In genomic region chr19:5240011-5240410, GRCh38 we compare ENCODE assay signal across 16 cellular contexts.
DNase-seq lines count a peak whose midpoint lies in the region; ATAC-seq and TF ChIP-seq lines count a peak whose summit lies in the region.
"Had no signal": no experiment of that assay in that cellular context is flagged by ENCODE, and none has a peak within 500 bp of the region (broad histone marks: within the 10 kb centered on the region; RNA-seq: fewer than 3 reads in every experiment).

No MANE protein-coding gene starts in this region.

- peaks cover 18% of the 10 kb centered on the region for H3K36me3 Mint-ChIP-seq in WTC11
- H3K36me3 Mint-ChIP-seq in endothelial cell (ENCODE audit: low read depth, unreplicated experiment), result peaks cover 10% of the 10 kb centered on the region
- H3K36me3 Mint-ChIP-seq in neural crest cell (ENCODE audit: low read depth), result peaks cover 26% of the 10 kb centered on the region
- H3K36me3 Mint-ChIP-seq in neural progenitor cell, result peaks cover 27% of the 10 kb centered on the region
- H3K36me3 Mint-ChIP-seq: CD8-positive, alpha-beta memory T cell had no signal

- no peak overlapping the region for H3K23ac ChIP-seq in mesenchymal stem cell (ENCODE audit: low read length in 2 of 2)

- no peak overlapping the region for H2BK120ac ChIP-seq in mesenchymal stem cell (ENCODE audit: low read depth, low read length)

- no peaks in the 10 kb centered on the region for H3F3A ChIP-seq in neural progenitor cell (ENCODE audit: low read depth)

- H3K14ac ChIP-seq in mesenchymal stem cell (ENCODE audit: low read length in 2 of 2), result no peak overlapping the region

- intact Hi-C loops in Right ventricle myocardium inferior (cut with DNase I), result no loop called here

- H3K27ac ChIP-seq in mesenchymal stem cell (ENCODE audit: low read length, poor library complexity, severe bottlenecking) (no peak overlapping the region), neural progenitor cell (no peak overlapping the region)
- H3K27ac ChIP-seq: 22Rv1, BLaER1 had no signal

- H2BK12ac ChIP-seq in mesenchymal stem cell (ENCODE audit: low read length in 2 of 2), result no peak overlapping the region

- H3K4me3 Mint-ChIP-seq in WTC11 (no peak overlapping the region), endothelial cell (ENCODE audit: unreplicated experiment) (peak overlapping the region; percentile 13), neural crest cell (peak overlapping the region; percentile 1), neural progenitor cell (no peak overlapping the region)
- H3K4me3 Mint-ChIP-seq: CD8-positive, alpha-beta memory T cell had no signal

- H3K27me3 ChIP-seq in mesenchymal stem cell (ENCODE audit: control insufficient read depth in 1 of 2, insufficient read depth in 1 of 2, low read length in 2 of 2) (no peaks in the 10 kb centered on the region), neural progenitor cell (no peaks in the 10 kb centered on the region)
- H3K27me3 ChIP-seq: BLaER1 had no signal

- TF ChIP-seq CTCF in WTC11 (IDR thresholded peaks at IDR 0.05) (no peak), endothelial cell (IDR thresholded peaks at IDR 0.05; ENCODE audit: unreplicated experiment) (no peak), neural crest cell (conservative IDR thresholded peaks at IDR 0.05) (no peak), neural progenitor cell (IDR thresholded peaks at IDR 0.05) (no peak)

- H4K91ac ChIP-seq in mesenchymal stem cell (ENCODE audit: low read length), result no peak overlapping the region

- no peak overlapping the region for H2BK15ac ChIP-seq in mesenchymal stem cell (ENCODE audit: low read depth, poor library complexity, severe bottlenecking)

- POLR2A ChIA-PET in WTC11 (lab: Charles Lee), result no interaction called here

- H3K36me3 ChIP-seq in mesenchymal stem cell (ENCODE audit: control insufficient read depth in 1 of 2, insufficient read depth in 2 of 2, low read depth in 1 of 2, low read length in 2 of 2), result peaks cover 41 to 55% of the 10 kb centered on the region in 2 experiments
- peaks cover 6% of the 10 kb centered on the region for H3K36me3 ChIP-seq in neural progenitor cell

- H3K4me1 ChIP-seq in mesenchymal stem cell (ENCODE audit: control insufficient read depth, insufficient read depth, low read depth, low read length), result no peaks in the 10 kb centered on the region
- H3K4me1 ChIP-seq in neural progenitor cell, result no peaks in the 10 kb centered on the region
- H3K4me1 ChIP-seq: BLaER1, Caco-2 had no signal

- no peak overlapping the region for H3K18ac ChIP-seq in mesenchymal stem cell (ENCODE audit: low read depth in 1 of 2, low read length in 2 of 2)

- H2AFZ ChIP-seq in mesenchymal stem cell (ENCODE audit: low read depth, low read length), result no peak overlapping the region
- H2AFZ ChIP-seq in neural progenitor cell (replicated peaks), result no peak overlapping the region

- no peaks in the 10 kb centered on the region for H3K79me1 ChIP-seq in mesenchymal stem cell (replicated peaks; ENCODE audit: low read length, poor library complexity, severe bottlenecking)

- no peaks in the 10 kb centered on the region for H3K9me3 ChIP-seq in mesenchymal stem cell (ENCODE audit: control insufficient read depth, low read length)
- no peaks in the 10 kb centered on the region for H3K9me3 ChIP-seq in neural progenitor cell (ENCODE audit: low read depth)
- H3K9me3 ChIP-seq: BLaER1, Caco-2 had no signal

- no peak overlapping the region for H2AK5ac ChIP-seq in mesenchymal stem cell (ENCODE audit: low read length, severe bottlenecking)

- H3K9me3 Mint-ChIP-seq in WTC11 (no peaks in the 10 kb centered on the region), endothelial cell (ENCODE audit: unreplicated experiment) (no peaks in the 10 kb centered on the region), neural crest cell (no peaks in the 10 kb centered on the region), neural progenitor cell (no peaks in the 10 kb centered on the region)
- H3K9me3 Mint-ChIP-seq: CD8-positive, alpha-beta memory T cell had no signal

- H3K9ac ChIP-seq in mesenchymal stem cell (ENCODE audit: low read length) (no peak overlapping the region), neural progenitor cell (no peak overlapping the region)
- H3K9ac ChIP-seq: BLaER1 had no signal

- WGBS in mesenchymal stem cell, result 94% methylated on average over 22 of the region's 22 CpGs

- H4K8ac ChIP-seq in mesenchymal stem cell (ENCODE audit: low read length), result no peak overlapping the region

- H3K4me2 ChIP-seq in mesenchymal stem cell (ENCODE audit: low read length, poor library complexity, severe bottlenecking) (no peak overlapping the region), neural progenitor cell (no peak overlapping the region)
- H3K4me2 ChIP-seq: BLaER1 had no signal

- no peak overlapping the region for H3K4ac ChIP-seq in mesenchymal stem cell (ENCODE audit: low read depth in 1 of 2, low read length in 2 of 2)

- H4K20me1 ChIP-seq in neural progenitor cell (ENCODE audit: low read depth), result no peaks in the 10 kb centered on the region
- H4K20me1 ChIP-seq: BLaER1 had no signal

- H3K27me3 Mint-ChIP-seq in WTC11 (ENCODE audit: low read depth) (no peaks in the 10 kb centered on the region), endothelial cell (ENCODE audit: unreplicated experiment) (peaks cover 9% of the 10 kb centered on the region), neural crest cell (ENCODE audit: low read depth) (no peaks in the 10 kb centered on the region), neural progenitor cell (ENCODE audit: insufficient read depth, low read depth) (peaks cover 3% of the 10 kb centered on the region)

- no peak overlapping the region for H2BK5ac ChIP-seq in mesenchymal stem cell (ENCODE audit: low read depth, low read length, poor library complexity, severe bottlenecking)

- ATAC-seq in WTC11, result peak; percentile 57
- no peak for ATAC-seq in Right ventricle myocardium inferior

- peak; percentile 75 for DNase-seq in ELF-1 (ENCODE audit: low read depth, low spot score)
- no peak for DNase-seq in WTC11 (ENCODE audit: low spot score)
- DNase-seq in endothelial cell (ENCODE audit: low spot score), result no peak
- DNase-seq in neural crest cell (ENCODE audit: low read depth, low spot score), result no peak
- DNase-seq in dedifferentiated amniotic fluid mesenchymal stem cell (ENCODE audit: extremely low spot score), result no peak
- no peak for DNase-seq in mesenchymal stem cell
- DNase-seq in Right ventricle myocardium inferior (ENCODE audit: missing footprints), result no peak
- no peak for DNase-seq in neural progenitor cell (ENCODE audit: low spot score)
- DNase-seq: AML-193; Caco-2; CD8-positive, alpha-beta memory T cell; DND-41; GF-D8; IMR-90 had no signal

- peaks cover 9% of the 10 kb centered on the region for H3K4me1 Mint-ChIP-seq in WTC11
- no peaks in the 10 kb centered on the region for H3K4me1 Mint-ChIP-seq in endothelial cell (ENCODE audit: unreplicated experiment)
- H3K4me1 Mint-ChIP-seq in neural crest cell, result peaks cover 5% of the 10 kb centered on the region
- no peaks in the 10 kb centered on the region for H3K4me1 Mint-ChIP-seq in neural progenitor cell
- H3K4me1 Mint-ChIP-seq: CD8-positive, alpha-beta memory T cell had no signal

- no peaks in the 10 kb centered on the region for H3K79me2 ChIP-seq in neural progenitor cell (ENCODE audit: low read depth)

- H3K27ac Mint-ChIP-seq in WTC11 (peak overlapping the region; percentile 42), endothelial cell (ENCODE audit: unreplicated experiment) (no peak overlapping the region), neural crest cell (ENCODE audit: unreplicated experiment) (peak overlapping the region; percentile 3), neural progenitor cell (no peak overlapping the region)

- H3K4me3 ChIP-seq in mesenchymal stem cell (ENCODE audit: insufficient read depth in 1 of 2, low read depth in 1 of 2, low read length in 2 of 2), result no peak overlapping the region
- H3K4me3 ChIP-seq in neural progenitor cell, result no peak overlapping the region
- H3K4me3 ChIP-seq: BLaER1 had no signal

- CTCF ChIA-PET in WTC11 (lab: Charles Lee), result no interaction called here

TF ChIP-seq in WTC11, 78 proteins besides CTCF, POLR2A, EP300 and RAD21:
- TF ChIP-seq RORB (CRISPR knock-in tag; IDR thresholded peaks at IDR 0.05), result no peak

Comparison
In these comparisons a context has a peak if more than half of its experiments do, and no peak if none do; other contexts are left out.
1. H3K27ac Mint-ChIP-seq: peak in WTC11 (single experiment) and neural crest cell (single experiment); none in endothelial cell (single experiment) and neural progenitor cell (single experiment).
2. H3K4me3 Mint-ChIP-seq: peak in endothelial cell (single experiment) and neural crest cell (single experiment); none in WTC11 (single experiment) and neural progenitor cell (single experiment).